Comparison of ENCODE assay signal across 8 cellular contexts in the genomic region with DNA sequence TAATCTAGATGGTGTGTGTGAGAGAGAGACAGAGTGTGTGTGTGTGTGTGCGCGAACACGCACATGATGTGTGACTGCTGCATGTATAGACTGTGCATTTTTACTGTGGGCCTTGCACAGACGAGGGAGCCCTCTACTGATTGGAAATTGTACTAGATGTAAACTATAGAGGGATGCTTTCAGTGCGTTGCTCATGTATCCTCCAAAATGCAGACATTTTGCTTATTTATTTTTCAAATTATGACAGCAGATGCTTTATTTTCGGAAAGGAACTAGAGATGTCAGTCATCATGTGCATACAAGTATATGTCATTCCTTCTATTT.
DNase-seq lines count a peak whose midpoint lies in the region; ATAC-seq, FAIRE-seq and TF ChIP-seq lines count a peak whose summit lies in the region.

No MANE protein-coding gene starts in this region.

- H3K27ac ChIP-seq in Peyer's patch: no peak overlapping the region

- peak; percentile 14 for DNase-seq in Calu3
- DNase-seq in NCI-H1105 treated with DMSO at 0.1 percent for 48 hours (lab: John Stamatoyannopoulos, UW): peak; percentile 37
- peak; percentile 9 for DNase-seq in amniotic stem cell (lab: John Stamatoyannopoulos, UW)
- DNase-seq in occipital lobe (lab: John Stamatoyannopoulos, UW): no peak
- no peak for DNase-seq in HuH-7.5 (ENCODE audit: low spot score)
- no peak for DNase-seq in Peyer's patch

- H3K4me3 ChIP-seq in Peyer's patch: no peak overlapping the region

- H3K9me3 ChIP-seq in Peyer's patch: no peaks in the 10 kb centered on the region

- no peak for TF ChIP-seq POLR2A in Peyer's patch (IDR thresholded peaks at IDR 0.05)

- no TSS peak for BruUV-seq in Calu3 (replicated peaks; lab: Mats Ljungman, UMichigan)

- peak; percentile 24 for FAIRE-seq in islet of Langerhans (lab: Jason Lieb, UNC)

- TF ChIP-seq CTCF in Calu3 (IDR thresholded peaks at IDR 0.05; ENCODE audit: unreplicated experiment) (peak; percentile 25), Peyer's patch (IDR thresholded peaks at IDR 0.05) (peak in 3 of 6 experiments; percentile 30 to 42 (median 38))

- intact Hi-C loops in Calu3 (cut with micrococcal nuclease; ENCODE audit: unreplicated experiment): loop anchor here (1.0 kb wide), 2 partner anchors 534 to 624 kb away; no protein-coding TSS in a partner anchor

- no peaks in the 10 kb centered on the region for H3K4me1 Mint-ChIP-seq in Calu3 (ENCODE audit: low read depth, unreplicated experiment)

- H3K4me3 Mint-ChIP-seq in Calu3 (ENCODE audit: low read depth, unreplicated experiment): no peak overlapping the region

- CTCF ChIA-PET in Calu3 (lab: Charles Lee): no interaction called here

- peak; percentile 51 for ATAC-seq in GM21423 (IDR thresholded peaks at IDR 0.05; ENCODE audit: unreplicated experiment)

- peaks cover 0 to 5% (median 0%) of the 10 kb centered on the region in 4 donors for H3K4me1 ChIP-seq in Peyer's patch

- H3K27me3 Mint-ChIP-seq in Calu3 (ENCODE audit: unreplicated experiment): no peaks in the 10 kb centered on the region

- H3K27ac Mint-ChIP-seq in Calu3 (ENCODE audit: unreplicated experiment): no peak overlapping the region

- no peaks in the 10 kb centered on the region for H3K36me3 Mint-ChIP-seq in Calu3 (ENCODE audit: insufficient read depth, unreplicated experiment)

- H3K36me3 ChIP-seq in Peyer's patch: no peaks in the 10 kb centered on the region

- no peaks in the 10 kb centered on the region for H3K9me3 Mint-ChIP-seq in Calu3 (ENCODE audit: low read depth, unreplicated experiment)

- H3K27me3 ChIP-seq in Peyer's patch: no peaks in the 10 kb centered on the region

Comparison
In these comparisons a context has a peak if more than half of its experiments do, and no peak if none do; other contexts are left out.
1. DNase-seq: peak in Calu3 (single experiment), NCI-H1105 treated with DMSO at 0.1 percent for 48 hours (single experiment) and amniotic stem cell (single experiment); none in occipital lobe (single experiment), HuH-7.5 (single experiment) and Peyer's patch (0 of 3).